ENCODE assay signal across 8 cellular contexts in the genomic region with DNA sequence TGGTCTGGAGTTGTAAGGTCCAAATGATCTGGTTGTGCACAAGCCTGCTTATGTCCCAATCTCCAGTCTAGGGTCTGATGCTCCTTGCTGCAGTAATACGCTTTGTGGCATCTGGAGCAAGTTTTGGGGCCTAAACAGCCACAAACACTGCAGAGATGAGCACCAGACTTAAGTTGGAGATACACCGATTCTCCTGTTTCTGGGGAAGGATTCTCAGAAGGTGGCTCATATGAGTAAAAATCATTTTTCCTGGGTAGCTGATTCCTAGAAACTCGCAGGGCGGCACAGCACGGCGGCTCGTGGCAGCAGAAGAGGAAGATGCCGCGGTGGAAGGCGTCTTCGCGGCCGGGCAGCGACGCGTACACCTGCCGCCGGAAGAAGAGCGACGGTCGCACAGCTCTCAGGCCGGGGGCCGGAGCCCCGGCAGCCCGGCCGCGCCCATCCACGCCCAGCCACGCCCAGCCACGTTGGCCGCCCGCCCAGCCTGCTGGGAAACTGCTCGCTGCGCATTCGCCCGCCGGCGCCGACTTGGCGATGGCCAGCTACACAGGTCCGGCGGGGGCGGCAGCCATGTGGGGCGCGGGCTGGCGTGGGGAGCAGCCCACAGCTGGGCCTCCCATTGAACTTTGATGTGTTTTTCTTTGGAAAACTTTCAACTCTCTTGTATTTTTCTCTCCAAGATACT.
A peak's percentile ranks its signal among the peaks of the same experiment; 100 is the strongest.
DNase-seq lines count a peak whose midpoint lies in the region; ATAC-seq and TF ChIP-seq lines count a peak whose summit lies in the region.

No MANE protein-coding gene starts in this region.

- no peaks in the 10 kb centered on the region for H4K20me1 ChIP-seq in PC-9 (ENCODE audit: insufficient read depth)

- no peaks in the 10 kb centered on the region for H3K9me3 Mint-ChIP-seq in central memory CD8-positive, alpha-beta T cell

- DNase-seq in Peyer's patch (peak; percentile 72 to 86 (median 74)), PC-9 (no peak)
- no peak for DNase-seq in central memory CD8-positive, alpha-beta T cell (ENCODE audit: low spot score in 2 of 2)

- no peak overlapping the region for H3K27ac Mint-ChIP-seq in central memory CD8-positive, alpha-beta T cell (ENCODE audit: low read depth)

- H3K4me3 ChIP-seq in Peyer's patch (peak overlapping the region; percentile 27 to 43 (median 35)), mesodermal cell (ENCODE audit: extremely low read depth, insufficient read depth, low read length, poor library complexity, severe bottlenecking) (peak overlapping the region; percentile 28), subcutaneous abdominal adipose tissue (ENCODE audit: low read depth in 1 of 5, low read length in 5 of 5) (peak overlapping the region in 4 of 5 donors; percentile 19 to 58 (median 38)), PC-9 (no peak overlapping the region)

- H3K4me1 ChIP-seq in ES-I3 (ENCODE audit: insufficient read depth, low read length) (peaks cover 7% of the 10 kb centered on the region; the same call in 1 of the 2 replicates), Peyer's patch (peaks cover 0 to 8% (median 3%) of the 10 kb centered on the region in 4 donors), mesodermal cell (ENCODE audit: control insufficient read depth, insufficient read depth, low read length, poor library complexity, severe bottlenecking) (no peaks in the 10 kb centered on the region), subcutaneous abdominal adipose tissue (ENCODE audit: control insufficient read depth in 5 of 5, insufficient read depth in 5 of 5, low read length in 5 of 5) (peaks cover 0 to 11% (median 9%) of the 10 kb centered on the region in 5 donors), PC-9 (replicated peaks; ENCODE audit: insufficient read depth) (no peaks in the 10 kb centered on the region)

- no peaks in the 10 kb centered on the region for H3K4me1 Mint-ChIP-seq in central memory CD8-positive, alpha-beta T cell

- TF ChIP-seq CTCF in Peyer's patch (IDR thresholded peaks at IDR 0.05) (no peak), PC-9 (conservative IDR thresholded peaks at IDR 0.05) (no peak)

- ATAC-seq in GM19455 (IDR thresholded peaks at IDR 0.05; ENCODE audit: unreplicated experiment) (peak; percentile 93), HG03460 (IDR thresholded peaks at IDR 0.05; ENCODE audit: unreplicated experiment) (peak; percentile 97)
- no peak for ATAC-seq in central memory CD8-positive, alpha-beta T cell (replicated peaks; ENCODE audit: extremely low read depth, poor library complexity, severe bottlenecking)

- no peak overlapping the region for H3K4me2 ChIP-seq in PC-9

- POLR2A ChIA-PET in PC-9 (lab: Charles Lee; ENCODE audit: unreplicated experiment), result no interaction called here

- 8 to 12% methylated on average over 15 to 30 of the region's 46 CpGs for WGBS in mesodermal cell (ENCODE audit: insufficient coverage in 2 of 2), 2 experiments

- no peaks in the 10 kb centered on the region for H3K36me3 Mint-ChIP-seq in central memory CD8-positive, alpha-beta T cell (ENCODE audit: insufficient read depth)

- H3K79me2 ChIP-seq in PC-9 (ENCODE audit: low read depth), result no peaks in the 10 kb centered on the region

- H3K36me3 ChIP-seq in ES-I3 (ENCODE audit: insufficient read depth, low read length) (no peaks in the 10 kb centered on the region), Peyer's patch (no peaks in the 10 kb centered on the region), mesodermal cell (ENCODE audit: control insufficient read depth, insufficient read depth, low read length) (no peaks in the 10 kb centered on the region), subcutaneous abdominal adipose tissue (ENCODE audit: control insufficient read depth in 5 of 5, insufficient read depth in 5 of 5, low read length in 5 of 5) (no peaks in the 10 kb centered on the region), PC-9 (ENCODE audit: low read depth) (no peaks in the 10 kb centered on the region)

- peak overlapping the region; percentile 18 for H3K4me3 Mint-ChIP-seq in central memory CD8-positive, alpha-beta T cell

- peak overlapping the region; percentile 82 for H3K9ac ChIP-seq in ES-I3 (ENCODE audit: low read depth, low read length)
- no peak overlapping the region for H3K9ac ChIP-seq in subcutaneous abdominal adipose tissue (ENCODE audit: low read length in 5 of 5)

- BruUV-seq in PC-9 (replicated peaks; lab: Mats Ljungman, UMichigan), result no TSS peak

- H3K27ac ChIP-seq in Peyer's patch (peak overlapping the region in 1 of 4 donors; percentile 38), mesodermal cell (ENCODE audit: low read depth, low read length, severe bottlenecking) (no peak overlapping the region), subcutaneous abdominal adipose tissue (ENCODE audit: low read depth, low read length) (no peak overlapping the region), PC-9 (no peak overlapping the region)

- H3K9me3 ChIP-seq in ES-I3 (ENCODE audit: control insufficient read depth, insufficient read depth, low read length) (no peaks in the 10 kb centered on the region), Peyer's patch (no peaks in the 10 kb centered on the region), mesodermal cell (ENCODE audit: control insufficient read depth, low read length) (no peaks in the 10 kb centered on the region), subcutaneous abdominal adipose tissue (ENCODE audit: control insufficient read depth in 5 of 5, low read length in 5 of 5) (no peaks in the 10 kb centered on the region), PC-9 (ENCODE audit: insufficient read depth, low read depth) (no peaks in the 10 kb centered on the region)

- no peaks in the 10 kb centered on the region for H3K9me2 ChIP-seq in PC-9 (ENCODE audit: insufficient read depth)

- H3K27me3 Mint-ChIP-seq in central memory CD8-positive, alpha-beta T cell, result peaks cover 76% of the 10 kb centered on the region

- CTCF ChIA-PET in PC-9 (lab: Charles Lee), result no interaction called here

- no peaks in the 10 kb centered on the region for H3F3A ChIP-seq in PC-9 (ENCODE audit: insufficient read depth, low read depth)

- H2AFZ ChIP-seq in PC-9, result no peak overlapping the region

- intact Hi-C loops in PC-9 (cut with micrococcal nuclease; ENCODE audit: unreplicated experiment), result no loop called here

- no peak for TF ChIP-seq POLR2A in Peyer's patch (IDR thresholded peaks at IDR 0.05)

- H3K27me3 ChIP-seq in Peyer's patch, result no peaks in the 10 kb centered on the region
- peaks cover 6 to 16% (median 12%) of the 10 kb centered on the region in 5 donors for H3K27me3 ChIP-seq in subcutaneous abdominal adipose tissue (ENCODE audit: control insufficient read depth in 5 of 5, insufficient read depth in 4 of 5, low read length in 5 of 5)
- H3K27me3 ChIP-seq in PC-9 (ENCODE audit: insufficient read depth, low read depth), result peaks cover 25% of the 10 kb centered on the region

Comparison
In these comparisons a context has a peak if more than half of its experiments do, and no peak if none do; other contexts are left out.
1. DNase-seq: peak in Peyer's patch (3 of 3); none in central memory CD8-positive, alpha-beta T cell (0 of 2) and PC-9 (0 of 2).